In the genomic region with DNA sequence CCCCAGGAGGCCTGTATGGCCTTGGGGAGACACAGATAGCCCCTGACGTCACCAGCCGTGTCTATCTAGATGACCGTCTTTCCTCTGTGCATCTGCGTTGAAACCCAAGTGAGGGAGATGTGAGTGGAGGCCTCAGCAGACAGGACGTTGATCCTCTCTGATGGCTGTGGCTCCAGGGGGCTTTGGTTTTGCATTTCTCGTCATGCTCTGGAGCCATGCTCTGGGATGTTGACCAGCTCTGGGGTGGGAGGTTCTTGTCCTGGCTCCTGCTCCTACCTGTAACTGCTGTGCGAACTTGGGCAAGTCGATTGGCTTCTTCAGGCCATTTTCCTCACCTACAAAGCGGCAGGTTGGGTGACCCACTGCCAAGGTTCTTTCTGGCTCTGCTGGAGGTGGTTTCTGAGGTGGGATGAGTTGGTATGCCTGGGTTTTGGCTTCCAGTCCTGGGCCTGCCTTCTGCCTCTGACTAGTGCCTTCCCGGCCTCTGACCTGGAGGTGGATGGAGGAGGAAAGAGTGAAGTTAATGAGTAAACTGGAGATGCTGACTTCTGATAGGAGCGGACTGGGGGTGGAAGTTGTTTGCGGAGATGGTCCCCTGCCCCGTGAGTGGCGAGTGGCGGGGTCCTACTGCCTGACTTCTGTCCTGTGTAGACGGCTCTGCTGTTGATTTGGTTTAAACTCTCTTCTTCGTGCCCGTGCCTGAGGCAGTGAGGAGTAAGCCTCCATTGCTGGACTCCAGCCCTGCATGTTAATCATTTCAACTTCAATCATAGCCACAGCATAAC, we compare ENCODE assay signal across 1 cellular context.
TF ChIP-seq lines count a peak whose summit lies in the region.

No MANE protein-coding gene starts in this region.

TF ChIP-seq in HepG2, 621 proteins besides CTCF, POLR2A, EP300 and RAD21 (continued from another document and continues in another):
- TF ChIP-seq, protein P1, sequence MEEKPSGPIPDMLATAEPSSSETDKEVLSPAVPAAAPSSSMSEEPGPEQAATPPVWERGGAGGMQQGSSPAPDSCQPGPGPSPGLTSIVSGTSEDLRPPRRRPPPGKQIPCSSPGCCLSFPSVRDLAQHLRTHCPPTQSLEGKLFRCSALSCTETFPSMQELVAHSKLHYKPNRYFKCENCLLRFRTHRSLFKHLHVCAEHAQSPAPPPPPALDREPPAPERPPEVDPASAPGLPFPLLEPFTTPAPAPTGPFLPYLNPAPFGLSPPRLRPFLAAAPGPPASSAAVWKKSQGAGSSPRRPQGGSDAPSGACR (CRISPR knock-in tag; IDR thresholded peaks at IDR 0.05), result peak; percentile 65; the same call in 1 of the 2 replicates
- TF ChIP-seq, protein P2, sequence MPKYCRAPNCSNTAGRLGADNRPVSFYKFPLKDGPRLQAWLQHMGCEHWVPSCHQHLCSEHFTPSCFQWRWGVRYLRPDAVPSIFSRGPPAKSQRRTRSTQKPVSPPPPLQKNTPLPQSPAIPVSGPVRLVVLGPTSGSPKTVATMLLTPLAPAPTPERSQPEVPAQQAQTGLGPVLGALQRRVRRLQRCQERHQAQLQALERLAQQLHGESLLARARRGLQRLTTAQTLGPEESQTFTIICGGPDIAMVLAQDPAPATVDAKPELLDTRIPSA (CRISPR knock-in tag; IDR thresholded peaks at IDR 0.05; ENCODE audit: borderline replicate concordance), result no peak
- no peak for TF ChIP-seq MTF2 (CRISPR knock-in tag; IDR thresholded peaks at IDR 0.05; ENCODE audit: borderline replicate concordance)
- TF ChIP-seq GTF2F1 (IDR thresholded peaks at IDR 0.05; ENCODE audit: low read length), result no peak
- TF ChIP-seq, protein P3, sequence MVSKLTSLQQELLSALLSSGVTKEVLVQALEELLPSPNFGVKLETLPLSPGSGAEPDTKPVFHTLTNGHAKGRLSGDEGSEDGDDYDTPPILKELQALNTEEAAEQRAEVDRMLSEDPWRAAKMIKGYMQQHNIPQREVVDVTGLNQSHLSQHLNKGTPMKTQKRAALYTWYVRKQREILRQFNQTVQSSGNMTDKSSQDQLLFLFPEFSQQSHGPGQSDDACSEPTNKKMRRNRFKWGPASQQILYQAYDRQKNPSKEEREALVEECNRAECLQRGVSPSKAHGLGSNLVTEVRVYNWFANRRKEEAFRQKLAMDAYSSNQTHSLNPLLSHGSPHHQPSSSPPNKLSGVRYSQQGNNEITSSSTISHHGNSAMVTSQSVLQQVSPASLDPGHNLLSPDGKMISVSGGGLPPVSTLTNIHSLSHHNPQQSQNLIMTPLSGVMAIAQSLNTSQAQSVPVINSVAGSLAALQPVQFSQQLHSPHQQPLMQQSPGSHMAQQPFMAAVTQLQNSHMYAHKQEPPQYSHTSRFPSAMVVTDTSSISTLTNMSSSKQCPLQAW (CRISPR knock-in tag; IDR thresholded peaks at IDR 0.05), result peak; percentile 98
- TF ChIP-seq, protein P4, sequence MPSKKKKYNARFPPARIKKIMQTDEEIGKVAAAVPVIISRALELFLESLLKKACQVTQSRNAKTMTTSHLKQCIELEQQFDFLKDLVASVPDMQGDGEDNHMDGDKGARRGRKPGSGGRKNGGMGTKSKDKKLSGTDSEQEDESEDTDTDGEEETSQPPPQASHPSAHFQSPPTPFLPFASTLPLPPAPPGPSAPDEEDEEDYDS (CRISPR knock-in tag; IDR thresholded peaks at IDR 0.05), result peak; percentile 49; the same call in 1 of the 2 replicates
- TF ChIP-seq, protein P5, sequence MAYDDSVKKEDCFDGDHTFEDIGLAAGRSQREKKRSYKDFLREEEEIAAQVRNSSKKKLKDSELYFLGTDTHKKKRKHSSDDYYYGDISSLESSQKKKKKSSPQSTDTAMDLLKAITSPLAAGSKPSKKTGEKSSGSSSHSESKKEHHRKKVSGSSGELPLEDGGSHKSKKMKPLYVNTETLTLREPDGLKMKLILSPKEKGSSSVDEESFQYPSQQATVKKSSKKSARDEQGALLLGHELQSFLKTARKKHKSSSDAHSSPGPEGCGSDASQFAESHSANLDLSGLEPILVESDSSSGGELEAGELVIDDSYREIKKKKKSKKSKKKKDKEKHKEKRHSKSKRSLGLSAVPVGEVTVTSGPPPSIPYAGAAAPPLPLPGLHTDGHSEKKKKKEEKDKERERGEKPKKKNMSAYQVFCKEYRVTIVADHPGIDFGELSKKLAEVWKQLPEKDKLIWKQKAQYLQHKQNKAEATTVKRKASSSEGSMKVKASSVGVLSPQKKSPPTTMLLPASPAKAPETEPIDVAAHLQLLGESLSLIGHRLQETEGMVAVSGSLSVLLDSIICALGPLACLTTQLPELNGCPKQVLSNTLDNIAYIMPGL (CRISPR knock-in tag; IDR thresholded peaks at IDR 0.05; ENCODE audit: borderline replicate concordance in 1 of 2, low read depth in 1 of 2), result no peak
- 0 out of 4 replicates have a peak, but pooled peaks of 1 of the 2 experiments have one; percentile 25 for TF ChIP-seq NR2F1 (CRISPR knock-in tag; IDR thresholded peaks at IDR 0.05)
- no peak for TF ChIP-seq ZNF263 (CRISPR knock-in tag; IDR thresholded peaks at IDR 0.05)
- TF ChIP-seq, protein P6, sequence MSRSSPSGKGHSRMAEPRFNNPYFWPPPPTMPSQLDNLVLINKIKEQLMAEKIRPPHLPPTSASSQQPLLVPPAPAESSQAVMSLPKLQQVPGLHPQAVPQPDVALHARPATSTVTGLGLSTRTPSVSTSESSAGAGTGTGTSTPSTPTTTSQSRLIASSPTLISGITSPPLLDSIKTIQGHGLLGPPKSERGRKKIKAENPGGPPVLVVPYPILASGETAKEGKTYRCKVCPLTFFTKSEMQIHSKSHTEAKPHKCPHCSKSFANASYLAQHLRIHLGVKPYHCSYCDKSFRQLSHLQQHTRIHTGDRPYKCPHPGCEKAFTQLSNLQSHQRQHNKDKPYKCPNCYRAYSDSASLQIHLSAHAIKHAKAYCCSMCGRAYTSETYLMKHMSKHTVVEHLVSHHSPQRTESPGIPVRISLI (CRISPR knock-in tag; IDR thresholded peaks at IDR 0.05; ENCODE audit: borderline replicate concordance), result 0 out of 2 replicates have a peak, but pooled peaks have one; percentile 16
- TF ChIP-seq, protein P7, sequence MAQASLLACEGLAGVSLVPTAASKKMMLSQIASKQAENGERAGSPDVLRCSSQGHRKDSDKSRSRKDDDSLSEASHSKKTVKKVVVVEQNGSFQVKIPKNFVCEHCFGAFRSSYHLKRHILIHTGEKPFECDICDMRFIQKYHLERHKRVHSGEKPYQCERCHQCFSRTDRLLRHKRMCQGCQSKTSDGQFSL (CRISPR knock-in tag; IDR thresholded peaks at IDR 0.05), result no peak
- TF ChIP-seq GATAD1 (CRISPR knock-in tag; IDR thresholded peaks at IDR 0.05), result no peak
- peak; percentile 100 for TF ChIP-seq ZSCAN29 (CRISPR knock-in tag; conservative IDR thresholded peaks at IDR 0.05)
- 0 out of 2 replicates have a peak, but pooled peaks have one; percentile 53 for TF ChIP-seq ZNF614 (CRISPR knock-in tag; IDR thresholded peaks at IDR 0.05; ENCODE audit: borderline replicate concordance)
- TF ChIP-seq ZNF44 (CRISPR knock-in tag; IDR thresholded peaks at IDR 0.05), result no peak
- no peak for TF ChIP-seq NFIB (CRISPR knock-in tag; IDR thresholded peaks at IDR 0.05; ENCODE audit: borderline replicate concordance)
- peak; percentile 29; the same call in 1 of the 2 replicates for TF ChIP-seq PHF21A (CRISPR knock-in tag; IDR thresholded peaks at IDR 0.05)
- TF ChIP-seq POLR2G (IDR thresholded peaks at IDR 0.05; ENCODE audit: low read depth, low read length), result peak; percentile 66
- TF ChIP-seq MEIS2 (CRISPR knock-in tag; IDR thresholded peaks at IDR 0.05), result no peak; the same call in 1 of the 2 replicates
- no peak for TF ChIP-seq PLRG1 (conservative IDR thresholded peaks at IDR 0.05)
- peak; percentile 36; the same call in 1 of the 2 replicates for TF ChIP-seq SPEN (CRISPR knock-in tag; IDR thresholded peaks at IDR 0.05; ENCODE audit: low read depth)
- TF ChIP-seq, protein P8, sequence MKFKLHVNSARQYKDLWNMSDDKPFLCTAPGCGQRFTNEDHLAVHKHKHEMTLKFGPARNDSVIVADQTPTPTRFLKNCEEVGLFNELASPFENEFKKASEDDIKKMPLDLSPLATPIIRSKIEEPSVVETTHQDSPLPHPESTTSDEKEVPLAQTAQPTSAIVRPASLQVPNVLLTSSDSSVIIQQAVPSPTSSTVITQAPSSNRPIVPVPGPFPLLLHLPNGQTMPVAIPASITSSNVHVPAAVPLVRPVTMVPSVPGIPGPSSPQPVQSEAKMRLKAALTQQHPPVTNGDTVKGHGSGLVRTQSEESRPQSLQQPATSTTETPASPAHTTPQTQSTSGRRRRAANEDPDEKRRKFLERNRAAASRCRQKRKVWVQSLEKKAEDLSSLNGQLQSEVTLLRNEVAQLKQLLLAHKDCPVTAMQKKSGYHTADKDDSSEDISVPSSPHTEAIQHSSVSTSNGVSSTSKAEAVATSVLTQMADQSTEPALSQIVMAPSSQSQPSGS (CRISPR knock-in tag; IDR thresholded peaks at IDR 0.05), result no peak
- TF ChIP-seq POLR2AphosphoS5 (IDR thresholded peaks at IDR 0.05; ENCODE audit: low read depth, low read length), result peak; percentile 79
- TF ChIP-seq ELF4 (CRISPR knock-in tag; IDR thresholded peaks at IDR 0.05; ENCODE audit: borderline replicate concordance), result no peak
- peak; percentile 66; the same call in 1 of the 2 replicates for TF ChIP-seq MTA1 (CRISPR knock-in tag; IDR thresholded peaks at IDR 0.05; ENCODE audit: borderline replicate concordance)
- TF ChIP-seq ZBTB7B (CRISPR knock-in tag; IDR thresholded peaks at IDR 0.05), result 0 out of 2 replicates have a peak, but pooled peaks have one; percentile 50
- TF ChIP-seq, protein P9, sequence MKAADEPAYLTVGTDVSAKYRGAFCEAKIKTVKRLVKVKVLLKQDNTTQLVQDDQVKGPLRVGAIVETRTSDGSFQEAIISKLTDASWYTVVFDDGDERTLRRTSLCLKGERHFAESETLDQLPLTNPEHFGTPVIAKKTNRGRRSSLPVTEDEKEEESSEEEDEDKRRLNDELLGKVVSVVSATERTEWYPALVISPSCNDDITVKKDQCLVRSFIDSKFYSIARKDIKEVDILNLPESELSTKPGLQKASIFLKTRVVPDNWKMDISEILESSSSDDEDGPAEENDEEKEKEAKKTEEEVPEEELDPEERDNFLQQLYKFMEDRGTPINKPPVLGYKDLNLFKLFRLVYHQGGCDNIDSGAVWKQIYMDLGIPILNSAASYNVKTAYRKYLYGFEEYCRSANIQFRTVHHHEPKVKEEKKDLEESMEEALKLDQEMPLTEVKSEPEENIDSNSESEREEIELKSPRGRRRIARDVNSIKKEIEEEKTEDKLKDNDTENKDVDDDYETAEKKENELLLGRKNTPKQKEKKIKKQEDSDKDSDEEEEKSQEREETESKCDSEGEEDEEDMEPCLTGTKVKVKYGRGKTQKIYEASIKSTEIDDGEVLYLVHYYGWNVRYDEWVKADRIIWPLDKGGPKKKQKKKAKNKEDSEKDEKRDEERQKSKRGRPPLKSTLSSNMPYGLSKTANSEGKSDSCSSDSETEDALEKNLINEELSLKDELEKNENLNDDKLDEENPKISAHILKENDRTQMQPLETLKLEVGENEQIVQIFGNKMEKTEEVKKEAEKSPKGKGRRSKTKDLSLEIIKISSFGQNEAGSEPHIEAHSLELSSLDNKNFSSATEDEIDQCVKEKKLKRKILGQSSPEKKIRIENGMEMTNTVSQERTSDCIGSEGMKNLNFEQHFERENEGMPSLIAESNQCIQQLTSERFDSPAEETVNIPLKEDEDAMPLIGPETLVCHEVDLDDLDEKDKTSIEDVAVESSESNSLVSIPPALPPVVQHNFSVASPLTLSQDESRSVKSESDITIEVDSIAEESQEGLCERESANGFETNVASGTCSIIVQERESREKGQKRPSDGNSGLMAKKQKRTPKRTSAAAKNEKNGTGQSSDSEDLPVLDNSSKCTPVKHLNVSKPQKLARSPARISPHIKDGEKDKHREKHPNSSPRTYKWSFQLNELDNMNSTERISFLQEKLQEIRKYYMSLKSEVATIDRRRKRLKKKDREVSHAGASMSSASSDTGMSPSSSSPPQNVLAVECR (CRISPR knock-in tag; IDR thresholded peaks at IDR 0.05; ENCODE audit: borderline replicate concordance), result peak; percentile 55; the same call in 1 of the 2 replicates
- TF ChIP-seq KAT7 (CRISPR knock-in tag; IDR thresholded peaks at IDR 0.05; ENCODE audit: borderline replicate concordance), result peak; percentile 42; the same call in 1 of the 2 replicates
- TF ChIP-seq ZNF138 (CRISPR knock-in tag; IDR thresholded peaks at IDR 0.05; ENCODE audit: low read depth), result 0 out of 2 replicates have a peak, but pooled peaks have one; percentile 60
- TF ChIP-seq BCL6 (CRISPR knock-in tag; IDR thresholded peaks at IDR 0.05), result peak; percentile 23; the same call in 1 of the 2 replicates
- TF ChIP-seq, protein P10, sequence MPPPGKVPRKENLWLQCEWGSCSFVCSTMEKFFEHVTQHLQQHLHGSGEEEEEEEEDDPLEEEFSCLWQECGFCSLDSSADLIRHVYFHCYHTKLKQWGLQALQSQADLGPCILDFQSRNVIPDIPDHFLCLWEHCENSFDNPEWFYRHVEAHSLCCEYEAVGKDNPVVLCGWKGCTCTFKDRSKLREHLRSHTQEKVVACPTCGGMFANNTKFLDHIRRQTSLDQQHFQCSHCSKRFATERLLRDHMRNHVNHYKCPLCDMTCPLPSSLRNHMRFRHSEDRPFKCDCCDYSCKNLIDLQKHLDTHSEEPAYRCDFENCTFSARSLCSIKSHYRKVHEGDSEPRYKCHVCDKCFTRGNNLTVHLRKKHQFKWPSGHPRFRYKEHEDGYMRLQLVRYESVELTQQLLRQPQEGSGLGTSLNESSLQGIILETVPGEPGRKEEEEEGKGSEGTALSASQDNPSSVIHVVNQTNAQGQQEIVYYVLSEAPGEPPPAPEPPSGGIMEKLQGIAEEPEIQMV (CRISPR knock-in tag; IDR thresholded peaks at IDR 0.05; ENCODE audit: low read depth), result peak; percentile 61; the same call in 1 of the 2 replicates
- TF ChIP-seq, protein P11, sequence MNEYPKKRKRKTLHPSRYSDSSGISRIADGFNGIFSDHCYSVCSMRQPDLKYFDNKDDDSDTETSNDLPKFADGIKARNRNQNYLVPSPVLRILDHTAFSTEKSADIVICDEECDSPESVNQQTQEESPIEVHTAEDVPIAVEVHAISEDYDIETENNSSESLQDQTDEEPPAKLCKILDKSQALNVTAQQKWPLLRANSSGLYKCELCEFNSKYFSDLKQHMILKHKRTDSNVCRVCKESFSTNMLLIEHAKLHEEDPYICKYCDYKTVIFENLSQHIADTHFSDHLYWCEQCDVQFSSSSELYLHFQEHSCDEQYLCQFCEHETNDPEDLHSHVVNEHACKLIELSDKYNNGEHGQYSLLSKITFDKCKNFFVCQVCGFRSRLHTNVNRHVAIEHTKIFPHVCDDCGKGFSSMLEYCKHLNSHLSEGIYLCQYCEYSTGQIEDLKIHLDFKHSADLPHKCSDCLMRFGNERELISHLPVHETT (CRISPR knock-in tag; conservative IDR thresholded peaks at IDR 0.05), result 0 out of 2 replicates have a peak, but pooled peaks have one; percentile 19
- peak; percentile 34; the same call in 1 of the 2 replicates for TF ChIP-seq ZNF749 (CRISPR knock-in tag; IDR thresholded peaks at IDR 0.05; ENCODE audit: borderline replicate concordance)
